ENCODE assay signal across 8 cellular contexts in the genomic region with DNA sequence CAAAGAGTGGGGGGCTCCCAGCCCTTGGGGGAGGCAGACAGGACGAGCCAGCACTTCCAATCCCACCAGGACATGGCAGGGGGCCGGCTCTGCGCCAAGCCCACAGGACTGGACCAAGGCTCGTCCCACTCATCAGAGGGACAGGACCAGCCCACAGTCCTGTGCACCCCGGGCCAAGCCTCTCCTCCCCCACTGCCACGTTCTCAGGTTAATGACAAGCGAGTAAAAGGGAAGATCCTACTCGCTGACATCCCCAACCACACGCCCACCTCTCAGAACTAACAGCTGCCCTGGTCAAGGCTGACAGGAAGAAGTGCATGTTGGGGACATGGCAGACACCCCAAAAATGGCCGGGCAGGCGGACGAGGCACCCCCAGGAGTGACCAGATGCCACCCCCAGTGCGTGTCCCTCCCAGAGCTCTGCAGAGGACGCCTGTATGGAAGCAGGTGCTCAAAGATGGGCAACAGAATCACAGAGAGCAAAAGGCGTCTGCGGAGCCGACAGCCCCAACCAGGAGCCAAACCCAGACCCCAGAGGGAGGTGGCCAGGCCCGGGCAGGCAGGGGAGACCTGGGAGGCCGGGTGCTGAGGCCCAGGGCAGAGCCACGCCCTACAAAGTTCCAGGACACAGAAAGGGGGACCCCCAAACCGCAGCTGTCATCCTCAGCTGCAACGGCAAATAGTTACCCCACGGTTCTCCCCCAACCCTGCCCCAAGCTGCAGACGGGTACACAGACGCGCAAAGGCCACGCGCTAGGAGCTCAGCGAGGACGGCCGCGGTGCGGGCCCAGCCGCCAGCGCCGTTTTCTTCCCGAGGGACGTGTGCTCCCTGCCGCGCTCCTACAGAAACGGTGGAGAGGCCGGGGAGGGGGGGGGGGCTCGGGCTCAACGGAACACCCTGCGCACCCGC. TPM values are rescaled to one million over a fixed set of nuclear protein-coding genes. Genes with fewer than 3 reads are reported as not detected.
A peak's percentile ranks its signal among the peaks of the same experiment; 100 is the strongest.
DNase-seq lines count a peak whose midpoint lies in the region; ATAC-seq, FAIRE-seq and TF ChIP-seq lines count a peak whose summit lies in the region.

No MANE protein-coding gene starts in this region.

- no peaks in the 10 kb centered on the region for H3K9me3 ChIP-seq in CD8-positive, alpha-beta T cell (ENCODE audit: low read length)
- H3K9me3 ChIP-seq in pancreas = no peaks in the 10 kb centered on the region

- no peak for ATAC-seq in CD8-positive, alpha-beta T cell
- ATAC-seq in pancreas = peak in 3 of 4 donors; percentile 1 to 2 (median 1)

- peak overlapping the region; percentile 87 for H3K27ac Mint-ChIP-seq in CD8-positive, alpha-beta T cell
- H3K27ac Mint-ChIP-seq in HFFc6 = peak overlapping the region; percentile 87
- peak overlapping the region; percentile 93 for H3K27ac Mint-ChIP-seq in activated T-cell treated with anti-CD3 and anti-CD28 coated beads, Interleukin-2, amount 50 U/mL, for 24 hours

- CTCF ChIA-PET in CD8-positive, alpha-beta T cell (lab: Charles Lee) = interaction anchor here (0.9 to 5.2 kb wide), 3 partner anchors 11 to 80 kb away, joined by 3 to 30 read pairs (median 7); no protein-coding TSS in a partner anchor

- no peak for TF ChIP-seq CTCF in CD8-positive, alpha-beta T cell (IDR thresholded peaks at IDR 0.05)
- TF ChIP-seq CTCF in HFFc6 (IDR thresholded peaks at IDR 0.05) = no peak
- no peak for TF ChIP-seq CTCF in pancreas (IDR thresholded peaks at IDR 0.05)

- peaks cover 10% of the 10 kb centered on the region for H3K36me3 Mint-ChIP-seq in CD8-positive, alpha-beta T cell
- H3K36me3 Mint-ChIP-seq in HFFc6 (ENCODE audit: low read depth) = peaks cover 19% of the 10 kb centered on the region
- peaks cover 75% of the 10 kb centered on the region for H3K36me3 Mint-ChIP-seq in activated T-cell treated with anti-CD3 and anti-CD28 coated beads, Interleukin-2, amount 50 U/mL, for 24 hours (ENCODE audit: low read depth)

- peak in 2 of 7 experiments; percentile 31 to 57 for DNase-seq in CD8-positive, alpha-beta T cell
- DNase-seq in HFFc6 (no peak), germinal center (ENCODE audit: low spot score) (peak; percentile 24), pancreas (peak in 5 of 6 donors; percentile 36 to 82 (median 67)), C1 segment of cervical spinal cord (lab: John Stamatoyannopoulos, UW) (no peak), GOT3 (lab: John Stamatoyannopoulos, UW) (no peak), cortex of kidney (lab: John Stamatoyannopoulos, UW) (no peak)
- peak; percentile 58 for DNase-seq in activated T-cell treated with anti-CD3 and anti-CD28 coated beads, Interleukin-2, amount 50 U/mL, for 24 hours

- peak overlapping the region; percentile 83 for H3K4me3 Mint-ChIP-seq in CD8-positive, alpha-beta T cell
- H3K4me3 Mint-ChIP-seq in HFFc6 = peak overlapping the region; percentile 92
- peak overlapping the region; percentile 88 for H3K4me3 Mint-ChIP-seq in activated T-cell treated with anti-CD3 and anti-CD28 coated beads, Interleukin-2, amount 50 U/mL, for 24 hours

- peaks cover 68% of the 10 kb centered on the region for H3K4me1 Mint-ChIP-seq in CD8-positive, alpha-beta T cell (ENCODE audit: low read depth)
- peaks cover 13% of the 10 kb centered on the region for H3K4me1 Mint-ChIP-seq in HFFc6 (ENCODE audit: low read depth)
- peaks cover 75% of the 10 kb centered on the region for H3K4me1 Mint-ChIP-seq in activated T-cell treated with anti-CD3 and anti-CD28 coated beads, Interleukin-2, amount 50 U/mL, for 24 hours (ENCODE audit: low read depth)

- FAIRE-seq in pancreas (lab: Jason Lieb, UNC) = no peak

- no peaks in the 10 kb centered on the region for H3K9me3 Mint-ChIP-seq in CD8-positive, alpha-beta T cell
- H3K9me3 Mint-ChIP-seq in HFFc6 = no peaks in the 10 kb centered on the region
- no peaks in the 10 kb centered on the region for H3K9me3 Mint-ChIP-seq in activated T-cell treated with anti-CD3 and anti-CD28 coated beads, Interleukin-2, amount 50 U/mL, for 24 hours

- H3K36me3 ChIP-seq in CD8-positive, alpha-beta T cell (ENCODE audit: insufficient read depth, low read length) = no peaks in the 10 kb centered on the region
- no peaks in the 10 kb centered on the region for H3K36me3 ChIP-seq in pancreas

- H3K4me3 ChIP-seq in CD8-positive, alpha-beta T cell (ENCODE audit: low read depth, low read length) = peak overlapping the region; percentile 77
- H3K4me3 ChIP-seq in pancreas = peak overlapping the region; percentile 86 to 96 (median 92)

- POLR2A ChIA-PET in CD8-positive, alpha-beta T cell (lab: Charles Lee) = interaction anchor here (1.2 to 5.2 kb wide), 6 partner anchors 18 to 100 kb away, joined by 3 to 35 read pairs (median 12); a partner anchor contains a TSS

- intact Hi-C loops in CD8-positive, alpha-beta T cell (cut with DNase I, micrococcal nuclease) = loop anchor here (2.0 to 5.0 kb wide), 4 partner anchors 116 to 1290 kb away; a partner anchor contains a TSS
- intact Hi-C loops in pancreas (cut with DNase I) = loop anchor here in 1 of 3 donors (10.0 kb wide), 1 partner anchor 112 kb away; no protein-coding TSS in a partner anchor

- no peaks in the 10 kb centered on the region for H3K27me3 Mint-ChIP-seq in CD8-positive, alpha-beta T cell (ENCODE audit: low read depth)
- H3K27me3 Mint-ChIP-seq in HFFc6 (ENCODE audit: insufficient read depth) = peaks cover 2% of the 10 kb centered on the region
- H3K27me3 Mint-ChIP-seq in activated T-cell treated with anti-CD3 and anti-CD28 coated beads, Interleukin-2, amount 50 U/mL, for 24 hours = no peaks in the 10 kb centered on the region

- 4 to 5% methylated on average over 30 to 46 of the region's 46 CpGs for WGBS in pancreas, 2 donors

- peak overlapping the region; percentile 83 for H3K27ac ChIP-seq in CD8-positive, alpha-beta T cell (ENCODE audit: low read depth, low read length)
- peak overlapping the region; percentile 90 to 96 (median 94) for H3K27ac ChIP-seq in pancreas

- no peaks in the 10 kb centered on the region for H3K27me3 ChIP-seq in CD8-positive, alpha-beta T cell (ENCODE audit: insufficient read depth, low read length)
- H3K27me3 ChIP-seq in pancreas = no peaks in the 10 kb centered on the region

- H3K4me1 ChIP-seq in CD8-positive, alpha-beta T cell (ENCODE audit: insufficient read depth, low read length) = peaks cover 71% of the 10 kb centered on the region
- H3K4me1 ChIP-seq in pancreas = peaks cover 28 to 52% (median 37%) of the 10 kb centered on the region in 3 donors

RNA-seq across cellular contexts. Expression of a gene that starts 1.8 kb away (rescaled TPM):
- 100 to 1,000 TPM; 129 to 132 TPM for total RNA-seq in CD8-positive, alpha-beta T cell
- 100 to 1,000 TPM; 109 to 126 (median 114) TPM for total RNA-seq in HFFc6 (2021; fragmentation: NEBNext Ultra II Directional; extraction: Animal tissue kit (Norgen Biotek cat#: 25700))
- total RNA-seq in pancreas = 100 to 1,000 TPM in 4 of 6 donors, 10 to 100 TPM in 2; 91.5 to 131 (median 108) TPM
- 100 to 1,000 TPM; 129 to 131 TPM for polyA plus RNA-seq in pancreas

RNA-seq across cellular contexts. Expression of a gene that starts 42.5 kb away (rescaled TPM):
- 10 to 100 TPM; 74.6 to 77.6 TPM for total RNA-seq in CD8-positive, alpha-beta T cell
- total RNA-seq in HFFc6 (2021; fragmentation: NEBNext Ultra II Directional; extraction: Animal tissue kit (Norgen Biotek cat#: 25700)) = 10 to 100 TPM; 56.0 to 65.4 (median 60.6) TPM
- total RNA-seq in pancreas = 10 to 100 TPM; 28.6 to 33.0 (median 31.8) TPM
- 10 to 100 TPM; 69.3 to 74.7 TPM for polyA plus RNA-seq in pancreas

Comparison
In these comparisons a context has a peak if more than half of its experiments do, and no peak if none do; other contexts are left out.
1. DNase-seq: peak in activated T-cell treated with anti-CD3 and anti-CD28 coated beads, Interleukin-2, amount 50 U/mL, for 24 hours (single experiment), germinal center (single experiment) and pancreas (5 of 6); none in HFFc6 (single experiment), C1 segment of cervical spinal cord (0 of 14), GOT3 (single experiment) and cortex of kidney (single experiment).
2. Peak in every context shown above with its lines, with median percentiles within 50 percentile points of each other: H3K27ac Mint-ChIP-seq and H3K4me3 Mint-ChIP-seq.